Comparison of ENCODE assay signal across 1 cellular context in genomic region chr6:4420160-4420865, GRCh38.
TF ChIP-seq lines count a peak whose summit lies in the region.

No MANE protein-coding gene starts in this region.

TF ChIP-seq in K562, 482 proteins besides CTCF, POLR2A, EP300 and RAD21:
- TF ChIP-seq MYC (IDR thresholded peaks at IDR 0.05; ENCODE audit: low read depth, low read length) (no peak), MYC (CRISPR knock-in tag; IDR thresholded peaks at IDR 0.05; ENCODE audit: borderline replicate concordance, low read depth) (0 out of 2 replicates have a peak, but pooled peaks have one; percentile 16), CREM (IDR thresholded peaks at IDR 0.05; ENCODE audit: low read depth) (0 out of 2 replicates have a peak, but pooled peaks have one; percentile 18), ZNF449 (CRISPR knock-in tag; IDR thresholded peaks at IDR 0.05) (no peak), MAZ (CRISPR knock-in tag; conservative IDR thresholded peaks at IDR 0.05 in 1 of 2, IDR thresholded peaks at IDR 0.05 in 1 of 2) (peak in 1 of 2 experiments; percentile 21; a peak in 1 of 4 replicates), POLR3A (IDR thresholded peaks at IDR 0.05; ENCODE audit: borderline replicate concordance, extremely low read depth, insufficient read depth, insufficient read length) (no peak), CBX5 (IDR thresholded peaks at IDR 0.05; ENCODE audit: borderline replicate concordance, low read depth) (0 out of 2 replicates have a peak, but pooled peaks have one; percentile 23), FOSL1 (tag; conservative IDR thresholded peaks at IDR 0.05) (peak; percentile 72), TCF3 (CRISPR knock-in tag; IDR thresholded peaks at IDR 0.05) (peak; percentile 66), SPI1 (IDR thresholded peaks at IDR 0.05; ENCODE audit: borderline replicate concordance, low read depth, low read length) (peak; percentile 42; the same call in 1 of the 2 replicates), HMBOX1 (IDR thresholded peaks at IDR 0.05) (peak; percentile 87), ZFX (CRISPR knock-in tag; IDR thresholded peaks at IDR 0.05) (peak; percentile 51), NFE2L1 (tag; IDR thresholded peaks at IDR 0.05; ENCODE audit: borderline replicate concordance, low read depth) (no peak), CCAR2 (IDR thresholded peaks at IDR 0.05; ENCODE audit: low read depth, low read length) (no peak), ZNF592 (IDR thresholded peaks at IDR 0.05) (no peak), GTF3C2 (IDR thresholded peaks at IDR 0.05; ENCODE audit: borderline replicate concordance, extremely low read depth, insufficient read length) (no peak), HDAC2 (IDR thresholded peaks at IDR 0.05) (peak; percentile 41; the same call in 1 of the 2 replicates), RBFOX2 (IDR thresholded peaks at IDR 0.05; ENCODE audit: low read depth, low read length) (no peak), MNT (conservative IDR thresholded peaks at IDR 0.05) (no peak), TEAD4 (IDR thresholded peaks at IDR 0.05; ENCODE audit: low read length) (peak; percentile 54; the same call in 1 of the 2 replicates), TEAD4 (CRISPR knock-in tag; IDR thresholded peaks at IDR 0.05; ENCODE audit: borderline replicate concordance) (no peak), CBX2 (IDR thresholded peaks at IDR 0.05; ENCODE audit: insufficient read depth, low read length, poor library complexity, severe bottlenecking) (no peak), ZNF668 (CRISPR knock-in tag; IDR thresholded peaks at IDR 0.05) (no peak), SMARCC2 (IDR thresholded peaks at IDR 0.05; ENCODE audit: low read depth) (no peak), DPF2 (IDR thresholded peaks at IDR 0.05) (peak; percentile 64), CBFA2T2 (conservative IDR thresholded peaks at IDR 0.05) (no peak), SMARCA4 (IDR thresholded peaks at IDR 0.05) (peak; percentile 63; the same call in 1 of the 2 replicates), JUND (IDR thresholded peaks at IDR 0.05; ENCODE audit: borderline replicate concordance, low read depth, low read length) (peak; percentile 65; the same call in 1 of the 2 replicates), JUND (tag; IDR thresholded peaks at IDR 0.05; ENCODE audit: borderline replicate concordance, low read depth, low read length) (no peak; the same call in 2 of the 3 replicates), SOX6 (IDR thresholded peaks at IDR 0.05) (peak; percentile 54), CBFA2T3 (IDR thresholded peaks at IDR 0.05) (peak; percentile 63; the same call in 1 of the 2 replicates), TRIM24 (IDR thresholded peaks at IDR 0.05) (peak in 1 of 2 experiments; percentile 42; a peak in 1 of 4 replicates), SMARCE1 (IDR thresholded peaks at IDR 0.05) (peak; percentile 72; the same call in 1 of the 2 replicates), RCOR1 (IDR thresholded peaks at IDR 0.05; ENCODE audit: borderline replicate concordance in 1 of 2, low read depth in 2 of 2, low read length in 2 of 2) (peak in 1 of 2 experiments; percentile 85; a peak in 2 of 4 replicates), NR1H2 (CRISPR knock-in tag; IDR thresholded peaks at IDR 0.05) (no peak), ZNF395 (CRISPR knock-in tag; IDR thresholded peaks at IDR 0.05) (0 out of 2 replicates have a peak, but pooled peaks have one; percentile 29), FOXA1 (IDR thresholded peaks at IDR 0.05; ENCODE audit: borderline replicate concordance) (no peak), ARID1B (IDR thresholded peaks at IDR 0.05) (peak; percentile 76), ZNF57 (CRISPR knock-in tag; IDR thresholded peaks at IDR 0.05) (0 out of 2 replicates have a peak, but pooled peaks have one; percentile 58), PHB (CRISPR knock-in tag; IDR thresholded peaks at IDR 0.05) (no peak), ZFP36 (IDR thresholded peaks at IDR 0.05; ENCODE audit: low read depth, low read length, partially characterized antibody) (peak; percentile 29), ZNF175 (CRISPR knock-in tag; IDR thresholded peaks at IDR 0.05; ENCODE audit: low read depth) (no peak), TAL1 (IDR thresholded peaks at IDR 0.05) (0 out of 2 replicates have a peak, but pooled peaks have one; percentile 21), NR2C1 (IDR thresholded peaks at IDR 0.05) (no peak), NR2C1 (tag; IDR thresholded peaks at IDR 0.05) (peak; percentile 45; the same call in 1 of the 2 replicates), ZC3H11A (IDR thresholded peaks at IDR 0.05; ENCODE audit: low read depth, low read length) (no peak), ZNF197 (CRISPR knock-in tag; IDR thresholded peaks at IDR 0.05; ENCODE audit: low read depth) (0 out of 2 replicates have a peak, but pooled peaks have one; percentile 28), U2AF2 (optimal IDR thresholded peaks at IDR 0.05; ENCODE audit: low read depth, low read length) (no peak), SIN3A (IDR thresholded peaks at IDR 0.05; ENCODE audit: borderline replicate concordance in 2 of 2, control insufficient read depth in 1 of 2, low read depth in 2 of 2, low read length in 2 of 2) (no peak)
TF ChIP-seq in K562: peak in this region for 26.
